ENCODE assay signal across 18 cellular contexts in genomic region chr5:178221857-178222256, GRCh38. TPM values are rescaled to one million over a fixed set of nuclear protein-coding genes. Genes with fewer than 3 reads are reported as not detected.
DNase-seq lines count a peak whose midpoint lies in the region; ATAC-seq and TF ChIP-seq lines count a peak whose summit lies in the region.
"Had no signal": no experiment of that assay in that cellular context is flagged by ENCODE, and none has a peak within 500 bp of the region (broad histone marks: within the 10 kb centered on the region; RNA-seq: fewer than 3 reads in every experiment).

No MANE protein-coding gene starts in this region.

- H3K9me3 Mint-ChIP-seq in activated CD4-positive, alpha-beta T cell treated with anti-CD3 and anti-CD28 coated beads for 36 hours (ENCODE audit: low read depth) = no peaks in the 10 kb centered on the region
- H3K9me3 Mint-ChIP-seq in central memory CD8-positive, alpha-beta T cell = no peaks in the 10 kb centered on the region
- no peaks in the 10 kb centered on the region for H3K9me3 Mint-ChIP-seq in neural crest cell

- H3K27me3 Mint-ChIP-seq in activated CD4-positive, alpha-beta T cell treated with anti-CD3 and anti-CD28 coated beads for 36 hours = no peaks in the 10 kb centered on the region
- H3K27me3 Mint-ChIP-seq in central memory CD8-positive, alpha-beta T cell = no peaks in the 10 kb centered on the region
- peaks cover 5% of the 10 kb centered on the region for H3K27me3 Mint-ChIP-seq in neural crest cell (ENCODE audit: low read depth)

- no peaks in the 10 kb centered on the region for H3K27me3 ChIP-seq in HL-60 (ENCODE audit: insufficient read depth, poor library complexity, severe bottlenecking)
- H3K27me3 ChIP-seq: ascending aorta, esophagus squamous epithelium, testis had no signal

- CTCF ChIA-PET in activated CD4-positive, alpha-beta T cell treated with anti-CD3 and anti-CD28 coated beads for 36 hours (lab: Charles Lee) = no interaction called here

- peak overlapping the region; percentile 42 for H3K27ac ChIP-seq in HL-60 (replicated peaks)
- H3K27ac ChIP-seq: ascending aorta, esophagus squamous epithelium, testis had no signal

- H3K4me1 Mint-ChIP-seq in activated CD4-positive, alpha-beta T cell treated with anti-CD3 and anti-CD28 coated beads for 36 hours = peaks cover 16% of the 10 kb centered on the region
- H3K4me1 Mint-ChIP-seq in central memory CD8-positive, alpha-beta T cell = peaks cover 43% of the 10 kb centered on the region
- peaks cover 15% of the 10 kb centered on the region for H3K4me1 Mint-ChIP-seq in neural crest cell

- peaks cover 48% of the 10 kb centered on the region for H3K36me3 Mint-ChIP-seq in activated CD4-positive, alpha-beta T cell treated with anti-CD3 and anti-CD28 coated beads for 36 hours (ENCODE audit: low read depth)
- peaks cover 34% of the 10 kb centered on the region for H3K36me3 Mint-ChIP-seq in central memory CD8-positive, alpha-beta T cell (ENCODE audit: insufficient read depth)
- peaks cover 23% of the 10 kb centered on the region for H3K36me3 Mint-ChIP-seq in neural crest cell (ENCODE audit: low read depth)

- POLR2A ChIA-PET in activated CD4-positive, alpha-beta T cell treated with anti-CD3 and anti-CD28 coated beads for 36 hours (lab: Charles Lee) = interaction anchor here (1.0 kb wide), 1 partner anchor 13 kb away, joined by 4 read pairs; no protein-coding TSS in a partner anchor

- TF ChIP-seq CTCF in HL-60 (IDR thresholded peaks at IDR 0.05; ENCODE audit: insufficient read depth, low read length) = no peak
- TF ChIP-seq CTCF in neural crest cell (conservative IDR thresholded peaks at IDR 0.05) = no peak

- peak overlapping the region; percentile 71 for H3K27ac Mint-ChIP-seq in activated CD4-positive, alpha-beta T cell treated with anti-CD3 and anti-CD28 coated beads for 36 hours
- H3K27ac Mint-ChIP-seq in central memory CD8-positive, alpha-beta T cell (ENCODE audit: low read depth) = peak overlapping the region; percentile 70
- no peak overlapping the region for H3K27ac Mint-ChIP-seq in neural crest cell (ENCODE audit: unreplicated experiment)

- no peak for DNase-seq in activated CD4-positive, alpha-beta T cell treated with anti-CD3 and anti-CD28 coated beads for 36 hours
- DNase-seq in activated CD4-positive, alpha-beta T cell treated with anti-CD3 and anti-CD28 coated beads for 48 hours = no peak
- DNase-seq in HL-60 (ENCODE audit: low read depth in 1 of 2, low spot score in 1 of 2) = no peak
- DNase-seq in central memory CD8-positive, alpha-beta T cell (ENCODE audit: low spot score in 2 of 2) = no peak
- no peak for DNase-seq in neural crest cell (ENCODE audit: low read depth, low spot score)
- DNase-seq in SKM-1 (lab: John Stamatoyannopoulos, UW; ENCODE audit: unreplicated experiment) = no peak
- DNase-seq: dermis blood vessel endothelial cell, esophagus squamous epithelium, hippocampal formation, left colon, NCI-H146, SK-N-SH, testis had no signal

- intact Hi-C loops in activated CD4-positive, alpha-beta T cell treated with anti-CD3 and anti-CD28 coated beads for 36 hours (cut with DNase I, micrococcal nuclease) = no loop called here

- ATAC-seq in activated CD4-positive, alpha-beta T cell treated with anti-CD3 and anti-CD28 coated beads for 36 hours = no peak
- ATAC-seq in central memory CD8-positive, alpha-beta T cell (replicated peaks; ENCODE audit: extremely low read depth, poor library complexity, severe bottlenecking) = no peak
- ATAC-seq in GM18909 (IDR thresholded peaks at IDR 0.05; ENCODE audit: poor library complexity, unreplicated experiment) = no peak
- ATAC-seq in HG03354 (IDR thresholded peaks at IDR 0.05; ENCODE audit: poor library complexity, severe bottlenecking, unreplicated experiment) = no peak
- ATAC-seq: left colon had no signal

- H3K4me3 ChIP-seq in HL-60 (replicated peaks; ENCODE audit: insufficient read depth, low read length) = no peak overlapping the region
- H3K4me3 ChIP-seq: ascending aorta, esophagus squamous epithelium, testis had no signal

- no peak overlapping the region for H3K4me3 Mint-ChIP-seq in activated CD4-positive, alpha-beta T cell treated with anti-CD3 and anti-CD28 coated beads for 36 hours
- no peak overlapping the region for H3K4me3 Mint-ChIP-seq in central memory CD8-positive, alpha-beta T cell
- peak overlapping the region; percentile 21 for H3K4me3 Mint-ChIP-seq in neural crest cell

RNA-seq across cellular contexts. Expression of gene PHYKPL, which starts 10.7 kb away (rescaled TPM):
- 10 to 100 TPM; 67.2 to 68.4 TPM for total RNA-seq in activated CD4-positive, alpha-beta T cell treated with anti-CD3 and anti-CD28 coated beads for 36 hours
- total RNA-seq in neural crest cell = 53.9 and 55.7 TPM in 2 replicates

RNA-seq across cellular contexts. Expression of gene HNRNPAB, which starts 17.5 kb away (rescaled TPM):
- 100 to 1,000 TPM; 258 to 336 TPM for total RNA-seq in activated CD4-positive, alpha-beta T cell treated with anti-CD3 and anti-CD28 coated beads for 36 hours
- 464 and 466 TPM in 2 replicates for total RNA-seq in neural crest cell

RNA-seq across cellular contexts. Expression of gene GMCL2, which starts 34.7 kb away (rescaled TPM):
- not detected for total RNA-seq in activated CD4-positive, alpha-beta T cell treated with anti-CD3 and anti-CD28 coated beads for 36 hours
- total RNA-seq in neural crest cell = not detected in 2 replicates
- total RNA-seq: ascending aorta, dermis blood vessel endothelial cell, esophagus squamous epithelium, left colon, LHCN-M2, NCI-H460 had no signal
